15 cellular contexts compared by ENCODE assay signal in the genomic region with DNA sequence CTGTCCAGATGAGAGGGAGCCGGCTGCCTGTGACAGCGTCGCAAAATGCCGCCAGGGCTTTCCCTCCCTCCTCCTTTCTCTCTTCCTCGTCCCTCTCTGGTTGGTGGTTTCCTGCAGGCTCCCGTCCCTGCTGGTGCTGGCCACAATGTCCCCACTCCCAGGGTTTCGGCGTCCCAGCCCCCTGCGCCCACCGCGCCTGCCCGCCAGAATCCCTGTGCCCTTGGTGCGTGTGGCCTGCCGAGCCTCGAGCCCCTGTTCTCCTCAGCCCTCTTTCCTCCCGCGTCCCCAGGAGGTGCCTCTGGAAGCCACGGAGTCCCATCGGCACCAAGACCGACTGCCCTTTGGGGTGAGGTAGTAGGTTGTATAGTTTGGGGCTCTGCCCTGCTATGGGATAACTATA. TPM values are rescaled to one million over a fixed set of nuclear protein-coding genes. Genes with fewer than 3 reads are reported as not detected.
DNase-seq lines count a peak whose midpoint lies in the region; ATAC-seq and TF ChIP-seq lines count a peak whose summit lies in the region.
"Had no signal": no experiment of that assay in that cellular context is flagged by ENCODE, and none has a peak within 500 bp of the region (broad histone marks: within the 10 kb centered on the region; RNA-seq: fewer than 3 reads in every experiment).

No MANE protein-coding gene starts in this region.

- 67 to 75% (median 72%) methylated on average over 18 to 20 of the region's 20 CpGs for WGBS in stomach, 5 donors

- H3K36me3 Mint-ChIP-seq in activated T-helper 17 cell treated with anti-CD3 and anti-CD28 coated beads, Interleukin-2, amount 50 U/mL, for 72 hours (ENCODE audit: low read depth): no peaks in the 10 kb centered on the region
- H3K36me3 Mint-ChIP-seq in activated CD4-positive, alpha-beta memory T cell treated with anti-CD3 and anti-CD28 coated beads for 36 hours: no peaks in the 10 kb centered on the region
- H3K36me3 Mint-ChIP-seq in activated naive CD4-positive, alpha-beta T cell treated with anti-CD3 and anti-CD28 coated beads, Interleukin-2, amount 10 ng/mL, durations not matched to agents 7 days and 5 days: no peaks in the 10 kb centered on the region
- H3K36me3 Mint-ChIP-seq: type B pancreatic cell, WTC11 had no signal

- TF ChIP-seq CTCF in C4-2B (conservative IDR thresholded peaks at IDR 0.05) (no peak), left lung (IDR thresholded peaks at IDR 0.05) (no peak), stomach (IDR thresholded peaks at IDR 0.05) (no peak)

- H3K4me3 ChIP-seq in left lung (no peak overlapping the region), stomach (no peak overlapping the region)
- H3K4me3 ChIP-seq: GM12878 had no signal

- no peaks in the 10 kb centered on the region for H3K27me3 Mint-ChIP-seq in activated T-helper 17 cell treated with anti-CD3 and anti-CD28 coated beads, Interleukin-2, amount 50 U/mL, for 72 hours
- H3K27me3 Mint-ChIP-seq in activated CD4-positive, alpha-beta memory T cell treated with anti-CD3 and anti-CD28 coated beads for 36 hours: no peaks in the 10 kb centered on the region
- no peaks in the 10 kb centered on the region for H3K27me3 Mint-ChIP-seq in activated naive CD4-positive, alpha-beta T cell treated with anti-CD3 and anti-CD28 coated beads, Interleukin-2, amount 10 ng/mL, durations not matched to agents 7 days and 5 days
- H3K27me3 Mint-ChIP-seq: B cell, type B pancreatic cell had no signal

- no peak for TF ChIP-seq EP300 in stomach (IDR thresholded peaks at IDR 0.05)

- ATAC-seq in activated T-helper 17 cell treated with anti-CD3 and anti-CD28 coated beads, Interleukin-2, amount 50 U/mL, for 72 hours (replicated peaks): no peak
- ATAC-seq in left lung (no peak), HG03354 (IDR thresholded peaks at IDR 0.05; ENCODE audit: poor library complexity, severe bottlenecking, unreplicated experiment) (no peak)
- ATAC-seq: GM12878 had no signal

- intact Hi-C loops in left lung (cut with DNase I) (loop anchor here in 1 of 2 donors (10.0 kb wide), 1 partner anchor 118 kb away; no protein-coding TSS in a partner anchor), stomach (cut with DNase I; ENCODE audit: low total_unique reads) (no loop called here)
- intact Hi-C loops in activated CD4-positive, alpha-beta memory T cell treated with anti-CD3 and anti-CD28 coated beads for 36 hours (cut with micrococcal nuclease): no loop called here

- H3K9me3 ChIP-seq in left lung: no peaks in the 10 kb centered on the region
- H3K9me3 ChIP-seq in stomach: no peaks in the 10 kb centered on the region

- TF ChIP-seq POLR2A in stomach (IDR thresholded peaks at IDR 0.05): no peak

- POLR2A ChIA-PET in activated CD4-positive, alpha-beta memory T cell treated with anti-CD3 and anti-CD28 coated beads for 36 hours (lab: Charles Lee): no interaction called here

- H3K4me1 Mint-ChIP-seq in activated T-helper 17 cell treated with anti-CD3 and anti-CD28 coated beads, Interleukin-2, amount 50 U/mL, for 72 hours: no peaks in the 10 kb centered on the region
- peaks cover 2% of the 10 kb centered on the region for H3K4me1 Mint-ChIP-seq in activated CD4-positive, alpha-beta memory T cell treated with anti-CD3 and anti-CD28 coated beads for 36 hours (ENCODE audit: low read depth)
- no peaks in the 10 kb centered on the region for H3K4me1 Mint-ChIP-seq in activated naive CD4-positive, alpha-beta T cell treated with anti-CD3 and anti-CD28 coated beads, Interleukin-2, amount 10 ng/mL, durations not matched to agents 7 days and 5 days
- H3K4me1 Mint-ChIP-seq: B cell had no signal

- no peak overlapping the region for H3K4me3 Mint-ChIP-seq in activated T-helper 17 cell treated with anti-CD3 and anti-CD28 coated beads, Interleukin-2, amount 50 U/mL, for 72 hours
- no peak overlapping the region for H3K4me3 Mint-ChIP-seq in activated CD4-positive, alpha-beta memory T cell treated with anti-CD3 and anti-CD28 coated beads for 36 hours
- H3K4me3 Mint-ChIP-seq in activated naive CD4-positive, alpha-beta T cell treated with anti-CD3 and anti-CD28 coated beads, Interleukin-2, amount 10 ng/mL, durations not matched to agents 7 days and 5 days: no peak overlapping the region
- H3K4me3 Mint-ChIP-seq: B cell, nephron progenitor cell, type B pancreatic cell, WTC11 had no signal

- H3K27ac ChIP-seq in C4-2B: peak overlapping the region; percentile 33
- peak overlapping the region; percentile 26 to 43 for H3K27ac ChIP-seq in left lung
- peak overlapping the region in 4 of 5 donors; percentile 78 to 91 (median 86) for H3K27ac ChIP-seq in stomach

- H3K27me3 ChIP-seq in left lung (no peaks in the 10 kb centered on the region), stomach (no peaks in the 10 kb centered on the region)

- peak overlapping the region; percentile 24 for H3K27ac Mint-ChIP-seq in activated T-helper 17 cell treated with anti-CD3 and anti-CD28 coated beads, Interleukin-2, amount 50 U/mL, for 72 hours
- no peak overlapping the region for H3K27ac Mint-ChIP-seq in activated CD4-positive, alpha-beta memory T cell treated with anti-CD3 and anti-CD28 coated beads for 36 hours
- no peak overlapping the region for H3K27ac Mint-ChIP-seq in activated naive CD4-positive, alpha-beta T cell treated with anti-CD3 and anti-CD28 coated beads, Interleukin-2, amount 10 ng/mL, durations not matched to agents 7 days and 5 days
- H3K27ac Mint-ChIP-seq: B cell, nephron progenitor cell, type B pancreatic cell, WTC11 had no signal

- DNase-seq in left lung (no peak), stomach (no peak), inferior parietal cortex (ENCODE audit: extremely low spot score) (no peak)
- no peak for DNase-seq in activated CD4-positive, alpha-beta memory T cell treated with anti-CD3 and anti-CD28 coated beads for 36 hours
- DNase-seq in activated naive CD4-positive, alpha-beta T cell treated with anti-CD3 and anti-CD28 coated beads, Interleukin-2, amount 10 ng/mL, durations not matched to agents 7 days and 5 days: no peak
- DNase-seq: activated CD8-positive, alpha-beta memory T cell treated with anti-CD3 and anti-CD28 coated beads, Interleukin-2, amount 50 U/mL, for 48 hours; DND-41 had no signal

- CTCF ChIA-PET in activated CD4-positive, alpha-beta memory T cell treated with anti-CD3 and anti-CD28 coated beads for 36 hours (lab: Charles Lee): interaction anchor here (1.4 to 11.2 kb wide), 2 partner anchors 99 to 105 kb away, joined by 4 to 257 read pairs; no protein-coding TSS in a partner anchor
- CTCF ChIA-PET in activated naive CD4-positive, alpha-beta T cell treated with anti-CD3 and anti-CD28 coated beads, Interleukin-2, amount 10 ng/mL, durations not matched to agents 7 days and 5 days (lab: Charles Lee): interaction anchor here (13.6 kb wide), 1 partner anchor 102 kb away, joined by 257 read pairs; no protein-coding TSS in a partner anchor

- peaks cover 22 to 62% of the 10 kb centered on the region in 2 donors for H3K4me1 ChIP-seq in left lung
- H3K4me1 ChIP-seq in stomach: peaks cover 84 to 97% (median 92%) of the 10 kb centered on the region in 4 donors

- H3K9me3 Mint-ChIP-seq in activated T-helper 17 cell treated with anti-CD3 and anti-CD28 coated beads, Interleukin-2, amount 50 U/mL, for 72 hours: no peaks in the 10 kb centered on the region
- H3K9me3 Mint-ChIP-seq in activated CD4-positive, alpha-beta memory T cell treated with anti-CD3 and anti-CD28 coated beads for 36 hours: no peaks in the 10 kb centered on the region
- no peaks in the 10 kb centered on the region for H3K9me3 Mint-ChIP-seq in activated naive CD4-positive, alpha-beta T cell treated with anti-CD3 and anti-CD28 coated beads, Interleukin-2, amount 10 ng/mL, durations not matched to agents 7 days and 5 days
- H3K9me3 Mint-ChIP-seq: nephron progenitor cell, type B pancreatic cell, WTC11 had no signal

- H3K36me3 ChIP-seq in left lung (peaks cover 0 to 72% of the 10 kb centered on the region in 2 donors), stomach (peaks cover 38 to 68% (median 58%) of the 10 kb centered on the region in 4 donors)

RNA-seq across cellular contexts. Expression of gene PPARA, which starts 37.9 kb away (rescaled TPM):
- 10 to 100 TPM; 15.4 to 18.7 TPM for total RNA-seq in activated T-helper 17 cell treated with anti-CD3 and anti-CD28 coated beads, Interleukin-2, amount 50 U/mL, for 72 hours
- total RNA-seq in left lung (10 to 100 TPM; 19.4 to 22.3 TPM), stomach (10 to 100 TPM in 4 of 5 donors, 1 to 10 TPM in 1; 8.2 to 28.8 (median 19.4) TPM)
- 1 to 10 TPM; 3.4 to 8.6 (median 5.3) TPM for polyA plus RNA-seq in stomach
- 10 to 100 TPM; 11.1 to 13.3 TPM for total RNA-seq in activated CD4-positive, alpha-beta memory T cell treated with anti-CD3 and anti-CD28 coated beads for 36 hours

Comparison
In these comparisons a context has a peak if more than half of its experiments do, and no peak if none do; other contexts are left out.
1. H3K27ac ChIP-seq: peak in every context shown above with its lines; median percentile 86 in stomach; 34 in left lung; 33 in C4-2B.